In the genomic region with DNA sequence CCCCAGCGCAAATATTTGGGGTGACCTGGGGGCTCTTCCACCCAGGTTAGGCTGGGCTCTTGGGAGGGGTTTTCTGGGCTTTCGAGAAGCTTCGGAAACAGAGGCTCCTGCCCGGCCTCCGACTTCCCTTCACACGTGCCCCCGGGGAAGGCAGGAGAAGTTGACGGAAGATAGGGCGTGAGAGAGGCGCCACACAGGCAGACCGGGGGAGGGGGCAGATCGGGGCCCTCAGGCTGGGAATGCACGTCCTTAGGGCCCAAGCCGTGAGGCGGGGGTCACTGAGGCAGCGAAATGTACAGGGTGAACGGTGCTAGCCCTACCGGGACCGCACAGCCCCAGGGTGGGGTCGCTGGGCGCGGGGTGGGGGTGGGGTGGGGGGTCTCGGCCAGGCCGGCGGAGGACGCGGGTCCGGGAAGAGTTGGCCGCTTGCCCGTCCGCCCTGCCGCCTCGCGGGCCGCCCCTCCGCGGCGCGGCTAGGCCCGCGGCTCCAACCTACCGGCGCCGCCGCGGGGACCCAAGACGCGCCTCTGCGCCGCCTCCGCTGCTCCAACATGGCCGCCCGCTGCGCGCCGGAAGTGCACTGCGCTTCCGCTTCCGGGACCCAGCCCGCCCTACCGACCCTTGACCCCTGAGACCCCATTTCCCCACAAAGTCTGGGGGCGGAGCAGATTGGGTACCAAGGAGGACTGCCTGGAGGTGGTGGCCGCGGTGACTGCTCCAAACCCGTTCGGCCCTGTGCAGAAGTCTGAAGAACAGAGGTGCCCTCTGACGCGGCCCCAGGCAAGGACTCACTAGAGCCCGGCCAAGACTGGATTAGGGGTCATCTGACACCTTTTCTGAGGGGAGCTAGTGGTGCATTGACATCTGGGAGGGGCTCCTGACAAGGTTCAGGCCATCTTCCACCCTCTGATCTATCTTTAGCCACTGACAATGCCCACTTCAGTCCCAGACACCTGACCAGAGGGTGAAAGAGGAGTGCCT, we compare ENCODE assay signal across 1 cellular context.
TF ChIP-seq lines count a peak whose summit lies in the region.

Gene CCDC71, minus strand, starts transcription at position 561 of the 981 bp plus-strand sequence. CDS start 2,123 bp downstream, outside the sequence.

TF ChIP-seq in HepG2, 621 proteins besides CTCF, POLR2A, EP300 and RAD21 (continued from another document and continues in another):
- TF ChIP-seq, protein P1, sequence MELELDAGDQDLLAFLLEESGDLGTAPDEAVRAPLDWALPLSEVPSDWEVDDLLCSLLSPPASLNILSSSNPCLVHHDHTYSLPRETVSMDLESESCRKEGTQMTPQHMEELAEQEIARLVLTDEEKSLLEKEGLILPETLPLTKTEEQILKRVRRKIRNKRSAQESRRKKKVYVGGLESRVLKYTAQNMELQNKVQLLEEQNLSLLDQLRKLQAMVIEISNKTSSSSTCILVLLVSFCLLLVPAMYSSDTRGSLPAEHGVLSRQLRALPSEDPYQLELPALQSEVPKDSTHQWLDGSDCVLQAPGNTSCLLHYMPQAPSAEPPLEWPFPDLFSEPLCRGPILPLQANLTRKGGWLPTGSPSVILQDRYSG (CRISPR knock-in tag; IDR thresholded peaks at IDR 0.05), result no peak
- TF ChIP-seq ZNF10 (CRISPR knock-in tag; IDR thresholded peaks at IDR 0.05; ENCODE audit: borderline replicate concordance, low read depth), result no peak
- TF ChIP-seq FOXK2 (IDR thresholded peaks at IDR 0.05), result no peak
- TF ChIP-seq NKX3-1 (CRISPR knock-in tag; IDR thresholded peaks at IDR 0.05), result no peak
- no peak for TF ChIP-seq MAFG (CRISPR knock-in tag; IDR thresholded peaks at IDR 0.05)
- no peak for TF ChIP-seq ZNF205 (CRISPR knock-in tag; IDR thresholded peaks at IDR 0.05)
- peak; percentile 49 for TF ChIP-seq HNRNPK (IDR thresholded peaks at IDR 0.05; ENCODE audit: low read depth, low read length, poor library complexity, severe bottlenecking)
- no peak for TF ChIP-seq SRSF9 (IDR thresholded peaks at IDR 0.05; ENCODE audit: borderline replicate concordance, insufficient read depth, low read depth, low read length, poor library complexity, severe bottlenecking)
- no peak for TF ChIP-seq ZNF260 (CRISPR knock-in tag; IDR thresholded peaks at IDR 0.05; ENCODE audit: borderline replicate concordance, low read depth)
- no peak for TF ChIP-seq ZFP37 (CRISPR knock-in tag; IDR thresholded peaks at IDR 0.05; ENCODE audit: borderline replicate concordance)
- TF ChIP-seq KDM3A (CRISPR knock-in tag; IDR thresholded peaks at IDR 0.05; ENCODE audit: low read depth), result no peak
- no peak for TF ChIP-seq TFE3 (CRISPR knock-in tag; IDR thresholded peaks at IDR 0.05)
- TF ChIP-seq HNF4A (CRISPR knock-in tag; IDR thresholded peaks at IDR 0.05), result peak; percentile 72; the same call in 1 of the 2 replicates
- no peak for TF ChIP-seq CHCHD3 (CRISPR knock-in tag; IDR thresholded peaks at IDR 0.05)
- TF ChIP-seq ZNF143 (CRISPR knock-in tag; IDR thresholded peaks at IDR 0.05), result no peak
- no peak for TF ChIP-seq NFE2L2 (IDR thresholded peaks at IDR 0.05; ENCODE audit: low read length)
- TF ChIP-seq ZNF34 (CRISPR knock-in tag; IDR thresholded peaks at IDR 0.05; ENCODE audit: borderline replicate concordance), result no peak
- TF ChIP-seq E2F1 (CRISPR knock-in tag; IDR thresholded peaks at IDR 0.05), result no peak
- no peak for TF ChIP-seq PAWR (CRISPR knock-in tag; IDR thresholded peaks at IDR 0.05; ENCODE audit: borderline replicate concordance)
- TF ChIP-seq SCMH1 (CRISPR knock-in tag; IDR thresholded peaks at IDR 0.05; ENCODE audit: borderline replicate concordance), result no peak
- TF ChIP-seq, protein P2, sequence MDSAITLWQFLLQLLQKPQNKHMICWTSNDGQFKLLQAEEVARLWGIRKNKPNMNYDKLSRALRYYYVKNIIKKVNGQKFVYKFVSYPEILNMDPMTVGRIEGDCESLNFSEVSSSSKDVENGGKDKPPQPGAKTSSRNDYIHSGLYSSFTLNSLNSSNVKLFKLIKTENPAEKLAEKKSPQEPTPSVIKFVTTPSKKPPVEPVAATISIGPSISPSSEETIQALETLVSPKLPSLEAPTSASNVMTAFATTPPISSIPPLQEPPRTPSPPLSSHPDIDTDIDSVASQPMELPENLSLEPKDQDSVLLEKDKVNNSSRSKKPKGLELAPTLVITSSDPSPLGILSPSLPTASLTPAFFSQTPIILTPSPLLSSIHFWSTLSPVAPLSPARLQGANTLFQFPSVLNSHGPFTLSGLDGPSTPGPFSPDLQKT (CRISPR knock-in tag; IDR thresholded peaks at IDR 0.05; ENCODE audit: borderline replicate concordance), result no peak
- TF ChIP-seq ZSCAN20 (CRISPR knock-in tag; IDR thresholded peaks at IDR 0.05; ENCODE audit: borderline replicate concordance), result no peak
- TF ChIP-seq NCOA2 (CRISPR knock-in tag; IDR thresholded peaks at IDR 0.05), result no peak
- TF ChIP-seq, protein P3, sequence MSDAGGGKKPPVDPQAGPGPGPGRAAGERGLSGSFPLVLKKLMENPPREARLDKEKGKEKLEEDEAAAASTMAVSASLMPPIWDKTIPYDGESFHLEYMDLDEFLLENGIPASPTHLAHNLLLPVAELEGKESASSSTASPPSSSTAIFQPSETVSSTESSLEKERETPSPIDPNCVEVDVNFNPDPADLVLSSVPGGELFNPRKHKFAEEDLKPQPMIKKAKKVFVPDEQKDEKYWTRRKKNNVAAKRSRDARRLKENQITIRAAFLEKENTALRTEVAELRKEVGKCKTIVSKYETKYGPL (CRISPR knock-in tag; IDR thresholded peaks at IDR 0.05), result no peak
- TF ChIP-seq TSC22D2 (CRISPR knock-in tag; IDR thresholded peaks at IDR 0.05; ENCODE audit: borderline replicate concordance), result no peak
- peak; percentile 42; the same call in 1 of the 2 replicates for TF ChIP-seq KDM5A (IDR thresholded peaks at IDR 0.05; ENCODE audit: borderline replicate concordance, low read length)
- TF ChIP-seq KAT7 (CRISPR knock-in tag; IDR thresholded peaks at IDR 0.05; ENCODE audit: borderline replicate concordance), result peak; percentile 58; the same call in 1 of the 2 replicates
- no peak for TF ChIP-seq HBP1 (CRISPR knock-in tag; IDR thresholded peaks at IDR 0.05; ENCODE audit: low read depth)
- no peak for TF ChIP-seq TEAD2 (CRISPR knock-in tag; IDR thresholded peaks at IDR 0.05)
- no peak for TF ChIP-seq NFYB (CRISPR knock-in tag; IDR thresholded peaks at IDR 0.05)
- TF ChIP-seq, protein P4, sequence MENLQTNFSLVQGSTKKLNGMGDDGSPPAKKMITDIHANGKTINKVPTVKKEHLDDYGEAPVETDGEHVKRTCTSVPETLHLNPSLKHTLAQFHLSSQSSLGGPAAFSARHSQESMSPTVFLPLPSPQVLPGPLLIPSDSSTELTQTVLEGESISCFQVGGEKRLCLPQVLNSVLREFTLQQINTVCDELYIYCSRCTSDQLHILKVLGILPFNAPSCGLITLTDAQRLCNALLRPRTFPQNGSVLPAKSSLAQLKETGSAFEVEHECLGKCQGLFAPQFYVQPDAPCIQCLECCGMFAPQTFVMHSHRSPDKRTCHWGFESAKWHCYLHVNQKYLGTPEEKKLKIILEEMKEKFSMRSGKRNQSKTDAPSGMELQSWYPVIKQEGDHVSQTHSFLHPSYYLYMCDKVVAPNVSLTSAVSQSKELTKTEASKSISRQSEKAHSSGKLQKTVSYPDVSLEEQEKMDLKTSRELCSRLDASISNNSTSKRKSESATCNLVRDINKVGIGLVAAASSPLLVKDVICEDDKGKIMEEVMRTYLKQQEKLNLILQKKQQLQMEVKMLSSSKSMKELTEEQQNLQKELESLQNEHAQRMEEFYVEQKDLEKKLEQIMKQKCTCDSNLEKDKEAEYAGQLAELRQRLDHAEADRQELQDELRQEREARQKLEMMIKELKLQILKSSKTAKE (CRISPR knock-in tag; IDR thresholded peaks at IDR 0.05; ENCODE audit: borderline replicate concordance), result no peak
- no peak for TF ChIP-seq TOE1 (CRISPR knock-in tag; IDR thresholded peaks at IDR 0.05)
- 0 out of 2 replicates have a peak, but pooled peaks have one; percentile 7 for TF ChIP-seq ZNF839 (CRISPR knock-in tag; IDR thresholded peaks at IDR 0.05; ENCODE audit: borderline replicate concordance)
- TF ChIP-seq ZBTB38 (CRISPR knock-in tag; IDR thresholded peaks at IDR 0.05), result no peak
- no peak for TF ChIP-seq ZSCAN5A (CRISPR knock-in tag; IDR thresholded peaks at IDR 0.05; ENCODE audit: borderline replicate concordance)
- no peak for TF ChIP-seq TFDP1 (CRISPR knock-in tag; IDR thresholded peaks at IDR 0.05; ENCODE audit: borderline replicate concordance)
- TF ChIP-seq ZBTB7B (CRISPR knock-in tag; IDR thresholded peaks at IDR 0.05), result peak; percentile 89
- TF ChIP-seq, protein P5, sequence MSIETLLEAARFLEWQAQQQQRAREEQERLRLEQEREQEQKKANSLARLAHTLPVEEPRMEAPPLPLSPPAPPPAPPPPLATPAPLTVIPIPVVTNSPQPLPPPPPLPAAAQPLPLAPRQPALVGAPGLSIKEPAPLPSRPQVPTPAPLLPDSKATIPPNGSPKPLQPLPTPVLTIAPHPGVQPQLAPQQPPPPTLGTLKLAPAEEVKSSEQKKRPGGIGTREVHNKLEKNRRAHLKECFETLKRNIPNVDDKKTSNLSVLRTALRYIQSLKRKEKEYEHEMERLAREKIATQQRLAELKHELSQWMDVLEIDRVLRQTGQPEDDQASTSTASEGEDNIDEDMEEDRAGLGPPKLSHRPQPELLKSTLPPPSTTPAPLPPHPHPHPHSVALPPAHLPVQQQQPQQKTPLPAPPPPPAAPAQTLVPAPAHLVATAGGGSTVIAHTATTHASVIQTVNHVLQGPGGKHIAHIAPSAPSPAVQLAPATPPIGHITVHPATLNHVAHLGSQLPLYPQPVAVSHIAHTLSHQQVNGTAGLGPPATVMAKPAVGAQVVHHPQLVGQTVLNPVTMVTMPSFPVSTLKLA (IDR thresholded peaks at IDR 0.05), result no peak
- TF ChIP-seq, protein P6, sequence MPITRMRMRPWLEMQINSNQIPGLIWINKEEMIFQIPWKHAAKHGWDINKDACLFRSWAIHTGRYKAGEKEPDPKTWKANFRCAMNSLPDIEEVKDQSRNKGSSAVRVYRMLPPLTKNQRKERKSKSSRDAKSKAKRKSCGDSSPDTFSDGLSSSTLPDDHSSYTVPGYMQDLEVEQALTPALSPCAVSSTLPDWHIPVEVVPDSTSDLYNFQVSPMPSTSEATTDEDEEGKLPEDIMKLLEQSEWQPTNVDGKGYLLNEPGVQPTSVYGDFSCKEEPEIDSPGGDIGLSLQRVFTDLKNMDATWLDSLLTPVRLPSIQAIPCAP (CRISPR knock-in tag; IDR thresholded peaks at IDR 0.05; ENCODE audit: low read depth), result no peak
- no peak for TF ChIP-seq MTA3 (CRISPR knock-in tag; IDR thresholded peaks at IDR 0.05)
- peak; percentile 95 for TF ChIP-seq CHD4 (IDR thresholded peaks at IDR 0.05; ENCODE audit: borderline replicate concordance, low read length)
- TF ChIP-seq ZNF350 (CRISPR knock-in tag; IDR thresholded peaks at IDR 0.05; ENCODE audit: borderline replicate concordance, low read depth), result no peak
- TF ChIP-seq ZNF230 (CRISPR knock-in tag; IDR thresholded peaks at IDR 0.05), result 0 out of 2 replicates have a peak, but pooled peaks have one; percentile 59
- no peak for TF ChIP-seq ZNF607 (CRISPR knock-in tag; IDR thresholded peaks at IDR 0.05; ENCODE audit: borderline replicate concordance)
- TF ChIP-seq DPF2 (CRISPR knock-in tag; IDR thresholded peaks at IDR 0.05; ENCODE audit: borderline replicate concordance, low read depth), result no peak; the same call in 1 of the 2 replicates
- TF ChIP-seq ZNF547 (CRISPR knock-in tag; IDR thresholded peaks at IDR 0.05), result 0 out of 2 replicates have a peak, but pooled peaks have one; percentile 25
- TF ChIP-seq ZNF33B (CRISPR knock-in tag; IDR thresholded peaks at IDR 0.05), result no peak
- TF ChIP-seq JUNB (CRISPR knock-in tag; IDR thresholded peaks at IDR 0.05; ENCODE audit: borderline replicate concordance), result no peak
- TF ChIP-seq BRD4 (CRISPR knock-in tag; IDR thresholded peaks at IDR 0.05), result no peak; the same call in 1 of the 2 replicates
